Comparison of ENCODE assay signal across 13 cellular contexts in the genomic region with DNA sequence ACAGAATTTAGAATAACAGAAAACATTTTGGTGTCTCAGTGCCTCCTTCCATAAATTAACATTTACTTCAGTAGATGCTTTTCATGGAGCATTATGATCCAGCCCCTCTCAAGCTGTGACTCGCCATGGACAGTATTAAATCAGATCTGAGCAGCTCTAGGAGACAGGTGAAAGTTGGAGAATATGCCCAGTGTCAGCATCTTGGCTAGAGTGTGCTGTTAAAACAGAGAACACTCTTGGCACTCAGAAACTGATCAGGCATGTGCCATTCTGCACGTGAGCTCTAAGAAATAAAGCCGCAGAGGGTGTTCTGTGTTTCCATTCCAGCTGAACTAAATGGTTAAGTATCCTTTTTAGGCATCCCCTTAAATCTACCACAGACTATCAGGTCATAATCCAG.
DNase-seq lines count a peak whose midpoint lies in the region; ATAC-seq and TF ChIP-seq lines count a peak whose summit lies in the region.
"Had no signal": no experiment of that assay in that cellular context is flagged by ENCODE, and none has a peak within 500 bp of the region (broad histone marks: within the 10 kb centered on the region; RNA-seq: fewer than 3 reads in every experiment).

No MANE protein-coding gene starts in this region.

- in situ Hi-C loops in KBM-7 (cut with MboI; ENCODE audit: low pct_unique_long_range_greater_than_20kb, low sequenced_read_pairs) = no loop called here
- in situ Hi-C loops in brain microvascular endothelial cell (cut with HindIII; ENCODE audit: low pct_ligation_motif_present, low sequenced_read_pairs) = no loop called here

- peak overlapping the region; percentile 82 for H3K27ac Mint-ChIP-seq in dendritic cell treated with granulocyte-macrophage colony-stimulating factor and Interleukin-4, amounts not matched to agents 40 ng/mL and 50 ng/mL, for 4 days
- peak overlapping the region; percentile 66 to 85 (median 82) for H3K27ac Mint-ChIP-seq in nephron
- H3K27ac Mint-ChIP-seq: stimulated activated naive CD8-positive, alpha-beta T cell treated with anti-CD3 and anti-CD28 coated beads, Interleukin-15, amount 100 ng/mL, for 72 hours had no signal

- peaks cover 68% of the 10 kb centered on the region for H3K4me1 Mint-ChIP-seq in dendritic cell treated with granulocyte-macrophage colony-stimulating factor and Interleukin-4, amounts not matched to agents 40 ng/mL and 50 ng/mL, for 4 days (ENCODE audit: low read depth)
- H3K4me1 Mint-ChIP-seq in nephron = peaks cover 58% of the 10 kb centered on the region

- intact Hi-C loops in heart left ventricle (cut with DNase I) = loop anchor here in 1 of 10 donors (10.0 kb wide), 1 partner anchor 52 kb away; no protein-coding TSS in a partner anchor
- intact Hi-C loops in dendritic cell treated with granulocyte-macrophage colony-stimulating factor and Interleukin-4, amounts not matched to agents 40 ng/mL and 50 ng/mL, for 4 days (cut with micrococcal nuclease) = loop anchor here (5.0 kb wide), 3 partner anchors 35 to 65 kb away; no protein-coding TSS in a partner anchor
- intact Hi-C loops in uterus (cut with DNase I; ENCODE audit: low total_unique reads) = no loop called here

- H3K4me3 Mint-ChIP-seq in dendritic cell treated with granulocyte-macrophage colony-stimulating factor and Interleukin-4, amounts not matched to agents 40 ng/mL and 50 ng/mL, for 4 days = peak overlapping the region; percentile 34
- H3K4me3 Mint-ChIP-seq in nephron = no peak overlapping the region
- H3K4me3 Mint-ChIP-seq: naive thymus-derived CD8-positive, alpha-beta T cell; stimulated activated naive CD8-positive, alpha-beta T cell treated with anti-CD3 and anti-CD28 coated beads, Interleukin-15, amount 100 ng/mL, for 72 hours had no signal

- peaks cover 9 to 83% (median 58%) of the 10 kb centered on the region in 12 donors for H3K4me1 ChIP-seq in heart left ventricle
- peaks cover 0 to 68% of the 10 kb centered on the region in 2 donors for H3K4me1 ChIP-seq in right atrium auricular region
- H3K4me1 ChIP-seq in uterus = peaks cover 20 to 25% of the 10 kb centered on the region in 2 donors

- H3K9me3 Mint-ChIP-seq in dendritic cell treated with granulocyte-macrophage colony-stimulating factor and Interleukin-4, amounts not matched to agents 40 ng/mL and 50 ng/mL, for 4 days = no peaks in the 10 kb centered on the region
- H3K9me3 Mint-ChIP-seq in nephron = no peaks in the 10 kb centered on the region
- H3K9me3 Mint-ChIP-seq: naive thymus-derived CD8-positive, alpha-beta T cell; stimulated activated naive CD8-positive, alpha-beta T cell treated with anti-CD3 and anti-CD28 coated beads, Interleukin-15, amount 100 ng/mL, for 72 hours had no signal

- TF ChIP-seq POLR2A in heart left ventricle (IDR thresholded peaks at IDR 0.05) = no peak
- no peak for TF ChIP-seq POLR2A in uterus (IDR thresholded peaks at IDR 0.05)

- peak overlapping the region in 4 of 12 donors; percentile 1 to 75 (median 36) for H3K27ac ChIP-seq in heart left ventricle
- no peak overlapping the region for H3K27ac ChIP-seq in right atrium auricular region
- peak overlapping the region; percentile 56 to 57 for H3K27ac ChIP-seq in uterus
- no peak overlapping the region for H3K27ac ChIP-seq in brain microvascular endothelial cell

- no peak for TF ChIP-seq CTCF in heart left ventricle (IDR thresholded peaks at IDR 0.05)
- no peak for TF ChIP-seq CTCF in right atrium auricular region (IDR thresholded peaks at IDR 0.05)
- no peak for TF ChIP-seq CTCF in nephron (IDR thresholded peaks at IDR 0.05; ENCODE audit: unreplicated experiment in 3 of 3)
- TF ChIP-seq CTCF in uterus (IDR thresholded peaks at IDR 0.05) = no peak
- no peak for TF ChIP-seq CTCF in brain microvascular endothelial cell (IDR thresholded peaks at IDR 0.05; ENCODE audit: low read depth, low read length, missing control alignments)

- H3K27me3 ChIP-seq in heart left ventricle = no peaks in the 10 kb centered on the region
- H3K27me3 ChIP-seq in right atrium auricular region = no peaks in the 10 kb centered on the region
- no peaks in the 10 kb centered on the region for H3K27me3 ChIP-seq in uterus
- H3K27me3 ChIP-seq in brain microvascular endothelial cell (replicated peaks) = no peaks in the 10 kb centered on the region

- DNase-seq in heart left ventricle = no peak
- DNase-seq in right atrium auricular region (ENCODE audit: low spot score) = no peak
- no peak for DNase-seq in uterus
- no peak for DNase-seq in KBM-7
- DNase-seq in NCI-H2081 treated with DMSO at 0.1 percent for 48 hours (lab: John Stamatoyannopoulos, UW) = no peak
- DNase-seq in brain microvascular endothelial cell = no peak
- DNase-seq: naive thymus-derived CD8-positive, alpha-beta T cell; NCI-H1694 treated with DMSO at 0.1 percent for 48 hours; stimulated activated CD4-positive, alpha-beta T cell treated with anti-CD3 and anti-CD28 coated beads, Interleukin-2, amount 100 ng/mL, for 48 hours; stimulated activated naive CD8-positive, alpha-beta T cell treated with anti-CD3 and anti-CD28 coated beads, Interleukin-15, amount 100 ng/mL, for 72 hours; T-helper 9 cell had no signal

- WGBS in heart left ventricle, 4 donors = 49 to 58% (median 55%) methylated on average over 3 of the region's 3 CpGs

- no peaks in the 10 kb centered on the region for H3K9me3 ChIP-seq in heart left ventricle
- H3K9me3 ChIP-seq in right atrium auricular region = no peaks in the 10 kb centered on the region
- H3K9me3 ChIP-seq in uterus = no peaks in the 10 kb centered on the region

- H3K36me3 ChIP-seq in heart left ventricle (no peaks in the 10 kb centered on the region), right atrium auricular region (no peaks in the 10 kb centered on the region), uterus (no peaks in the 10 kb centered on the region), brain microvascular endothelial cell (replicated peaks) (no peaks in the 10 kb centered on the region)

- H3K27me3 Mint-ChIP-seq in dendritic cell treated with granulocyte-macrophage colony-stimulating factor and Interleukin-4, amounts not matched to agents 40 ng/mL and 50 ng/mL, for 4 days = no peaks in the 10 kb centered on the region
- no peaks in the 10 kb centered on the region for H3K27me3 Mint-ChIP-seq in nephron (ENCODE audit: low read depth)
- H3K27me3 Mint-ChIP-seq: naive thymus-derived CD8-positive, alpha-beta T cell; stimulated activated naive CD8-positive, alpha-beta T cell treated with anti-CD3 and anti-CD28 coated beads, Interleukin-15, amount 100 ng/mL, for 72 hours had no signal

- peaks cover 25% of the 10 kb centered on the region for H3K36me3 Mint-ChIP-seq in dendritic cell treated with granulocyte-macrophage colony-stimulating factor and Interleukin-4, amounts not matched to agents 40 ng/mL and 50 ng/mL, for 4 days (ENCODE audit: low read depth)
- H3K36me3 Mint-ChIP-seq in nephron (ENCODE audit: low read depth) = no peaks in the 10 kb centered on the region

- H3K4me3 ChIP-seq in heart left ventricle (no peak overlapping the region), right atrium auricular region (no peak overlapping the region), uterus (no peak overlapping the region), brain microvascular endothelial cell (ENCODE audit: low read depth, low read length) (no peak overlapping the region)

- ATAC-seq in heart left ventricle = peak in 3 of 4 donors; percentile 27 to 38 (median 36)
- ATAC-seq: naive thymus-derived CD8-positive, alpha-beta T cell; stimulated activated naive CD8-positive, alpha-beta T cell treated with anti-CD3 and anti-CD28 coated beads, Interleukin-15, amount 100 ng/mL, for 72 hours had no signal

Comparison
In these comparisons a context has a peak if more than half of its experiments do, and no peak if none do; other contexts are left out.
1. H3K27ac ChIP-seq: peak in uterus (2 of 2); none in right atrium auricular region (0 of 2) and brain microvascular endothelial cell (single experiment).